1 cellular context compared by ENCODE assay signal in the genomic region with DNA sequence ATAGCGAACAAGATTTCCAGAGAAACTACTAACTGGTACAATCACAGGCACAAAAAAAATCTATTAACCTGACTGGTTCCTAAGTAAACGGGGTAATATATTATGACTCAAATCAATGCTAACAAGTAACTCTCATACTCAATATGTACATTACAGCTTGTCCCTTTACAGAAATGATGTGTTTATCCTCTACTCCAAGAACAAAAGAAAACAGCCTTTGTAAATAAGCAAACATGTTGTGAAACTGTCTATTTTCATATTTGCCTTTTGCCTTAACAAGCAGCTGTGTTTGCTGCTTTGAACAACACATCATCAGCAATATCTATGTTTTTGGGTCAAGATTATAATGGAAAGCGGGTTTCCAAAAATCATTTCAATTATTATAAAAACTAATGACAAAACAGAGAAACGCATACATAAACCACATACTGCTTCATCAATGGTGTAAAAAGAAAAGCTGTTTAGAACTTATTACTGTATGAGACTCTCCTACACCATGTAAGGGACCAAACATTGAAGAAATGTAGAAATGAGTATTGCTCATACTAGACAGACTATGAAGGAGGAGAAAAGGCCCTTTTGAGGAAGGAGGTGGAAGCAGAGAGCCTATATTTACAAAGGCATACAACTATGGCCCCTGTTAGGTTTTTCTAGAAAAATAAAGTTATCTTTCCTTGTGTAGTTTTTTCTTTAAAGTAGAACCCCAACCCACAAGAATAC.
TF ChIP-seq lines count a peak whose summit lies in the region.

No MANE protein-coding gene starts in this region.

TF ChIP-seq in HepG2, 621 proteins besides CTCF, POLR2A, EP300 and RAD21 (continues in another document):
- peak; percentile 21; the same call in 1 of the 2 replicates for TF ChIP-seq KAT8 (CRISPR knock-in tag; IDR thresholded peaks at IDR 0.05)
- TF ChIP-seq, protein P1, sequence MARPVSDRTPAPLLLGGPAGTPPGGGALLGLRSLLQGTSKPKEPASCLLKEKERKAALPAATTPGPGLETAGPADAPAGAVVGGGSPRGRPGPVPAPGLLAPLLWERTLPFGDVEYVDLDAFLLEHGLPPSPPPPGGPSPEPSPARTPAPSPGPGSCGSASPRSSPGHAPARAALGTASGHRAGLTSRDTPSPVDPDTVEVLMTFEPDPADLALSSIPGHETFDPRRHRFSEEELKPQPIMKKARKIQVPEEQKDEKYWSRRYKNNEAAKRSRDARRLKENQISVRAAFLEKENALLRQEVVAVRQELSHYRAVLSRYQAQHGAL (CRISPR knock-in tag; IDR thresholded peaks at IDR 0.05; ENCODE audit: not compliant biosample characterization), result no peak
- 0 out of 2 replicates have a peak, but pooled peaks have one; percentile 9 for TF ChIP-seq ZNF652 (CRISPR knock-in tag; IDR thresholded peaks at IDR 0.05; ENCODE audit: borderline replicate concordance, low read depth)
- no peak for TF ChIP-seq EED (CRISPR knock-in tag; IDR thresholded peaks at IDR 0.05)
- TF ChIP-seq, protein P2, sequence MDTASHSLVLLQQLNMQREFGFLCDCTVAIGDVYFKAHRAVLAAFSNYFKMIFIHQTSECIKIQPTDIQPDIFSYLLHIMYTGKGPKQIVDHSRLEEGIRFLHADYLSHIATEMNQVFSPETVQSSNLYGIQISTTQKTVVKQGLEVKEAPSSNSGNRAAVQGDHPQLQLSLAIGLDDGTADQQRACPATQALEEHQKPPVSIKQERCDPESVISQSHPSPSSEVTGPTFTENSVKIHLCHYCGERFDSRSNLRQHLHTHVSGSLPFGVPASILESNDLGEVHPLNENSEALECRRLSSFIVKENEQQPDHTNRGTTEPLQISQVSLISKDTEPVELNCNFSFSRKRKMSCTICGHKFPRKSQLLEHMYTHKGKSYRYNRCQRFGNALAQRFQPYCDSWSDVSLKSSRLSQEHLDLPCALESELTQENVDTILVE (CRISPR knock-in tag; IDR thresholded peaks at IDR 0.05), result 0 out of 2 replicates have a peak, but pooled peaks have one; percentile 40
- peak; percentile 72; the same call in 1 of the 2 replicates for TF ChIP-seq FOXO1 (CRISPR knock-in tag; IDR thresholded peaks at IDR 0.05)
- TF ChIP-seq, protein P3, sequence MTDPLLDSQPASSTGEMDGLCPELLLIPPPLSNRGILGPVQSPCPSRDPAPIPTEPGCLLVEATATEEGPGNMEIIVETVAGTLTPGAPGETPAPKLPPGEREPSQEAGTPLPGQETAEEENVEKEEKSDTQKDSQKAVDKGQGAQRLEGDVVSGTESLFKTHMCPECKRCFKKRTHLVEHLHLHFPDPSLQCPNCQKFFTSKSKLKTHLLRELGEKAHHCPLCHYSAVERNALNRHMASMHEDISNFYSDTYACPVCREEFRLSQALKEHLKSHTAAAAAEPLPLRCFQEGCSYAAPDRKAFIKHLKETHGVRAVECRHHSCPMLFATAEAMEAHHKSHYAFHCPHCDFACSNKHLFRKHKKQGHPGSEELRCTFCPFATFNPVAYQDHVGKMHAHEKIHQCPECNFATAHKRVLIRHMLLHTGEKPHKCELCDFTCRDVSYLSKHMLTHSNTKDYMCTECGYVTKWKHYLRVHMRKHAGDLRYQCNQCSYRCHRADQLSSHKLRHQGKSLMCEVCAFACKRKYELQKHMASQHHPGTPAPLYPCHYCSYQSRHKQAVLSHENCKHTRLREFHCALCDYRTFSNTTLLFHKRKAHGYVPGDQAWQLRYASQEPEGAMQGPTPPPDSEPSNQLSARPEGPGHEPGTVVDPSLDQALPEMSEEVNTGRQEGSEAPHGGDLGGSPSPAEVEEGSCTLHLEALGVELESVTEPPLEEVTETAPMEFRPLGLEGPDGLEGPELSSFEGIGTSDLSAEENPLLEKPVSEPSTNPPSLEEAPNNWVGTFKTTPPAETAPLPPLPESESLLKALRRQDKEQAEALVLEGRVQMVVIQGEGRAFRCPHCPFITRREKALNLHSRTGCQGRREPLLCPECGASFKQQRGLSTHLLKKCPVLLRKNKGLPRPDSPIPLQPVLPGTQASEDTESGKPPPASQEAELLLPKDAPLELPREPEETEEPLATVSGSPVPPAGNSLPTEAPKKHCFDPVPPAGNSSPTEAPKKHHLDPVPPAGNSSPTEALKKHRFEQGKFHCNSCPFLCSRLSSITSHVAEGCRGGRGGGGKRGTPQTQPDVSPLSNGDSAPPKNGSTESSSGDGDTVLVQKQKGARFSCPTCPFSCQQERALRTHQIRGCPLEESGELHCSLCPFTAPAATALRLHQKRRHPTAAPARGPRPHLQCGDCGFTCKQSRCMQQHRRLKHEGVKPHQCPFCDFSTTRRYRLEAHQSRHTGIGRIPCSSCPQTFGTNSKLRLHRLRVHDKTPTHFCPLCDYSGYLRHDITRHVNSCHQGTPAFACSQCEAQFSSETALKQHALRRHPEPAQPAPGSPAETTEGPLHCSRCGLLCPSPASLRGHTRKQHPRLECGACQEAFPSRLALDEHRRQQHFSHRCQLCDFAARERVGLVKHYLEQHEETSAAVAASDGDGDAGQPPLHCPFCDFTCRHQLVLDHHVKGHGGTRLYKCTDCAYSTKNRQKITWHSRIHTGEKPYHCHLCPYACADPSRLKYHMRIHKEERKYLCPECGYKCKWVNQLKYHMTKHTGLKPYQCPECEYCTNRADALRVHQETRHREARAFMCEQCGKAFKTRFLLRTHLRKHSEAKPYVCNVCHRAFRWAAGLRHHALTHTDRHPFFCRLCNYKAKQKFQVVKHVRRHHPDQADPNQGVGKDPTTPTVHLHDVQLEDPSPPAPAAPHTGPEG (CRISPR knock-in tag; IDR thresholded peaks at IDR 0.05), result no peak
- TF ChIP-seq NCOA2 (CRISPR knock-in tag; IDR thresholded peaks at IDR 0.05), result peak; percentile 59; the same call in 1 of the 2 replicates
- peak; percentile 95 for TF ChIP-seq FOXA3 (CRISPR knock-in tag; IDR thresholded peaks at IDR 0.05)
- peak; percentile 66 for TF ChIP-seq SAP130 (CRISPR knock-in tag; IDR thresholded peaks at IDR 0.05; ENCODE audit: low read depth)
- TF ChIP-seq, protein P4, sequence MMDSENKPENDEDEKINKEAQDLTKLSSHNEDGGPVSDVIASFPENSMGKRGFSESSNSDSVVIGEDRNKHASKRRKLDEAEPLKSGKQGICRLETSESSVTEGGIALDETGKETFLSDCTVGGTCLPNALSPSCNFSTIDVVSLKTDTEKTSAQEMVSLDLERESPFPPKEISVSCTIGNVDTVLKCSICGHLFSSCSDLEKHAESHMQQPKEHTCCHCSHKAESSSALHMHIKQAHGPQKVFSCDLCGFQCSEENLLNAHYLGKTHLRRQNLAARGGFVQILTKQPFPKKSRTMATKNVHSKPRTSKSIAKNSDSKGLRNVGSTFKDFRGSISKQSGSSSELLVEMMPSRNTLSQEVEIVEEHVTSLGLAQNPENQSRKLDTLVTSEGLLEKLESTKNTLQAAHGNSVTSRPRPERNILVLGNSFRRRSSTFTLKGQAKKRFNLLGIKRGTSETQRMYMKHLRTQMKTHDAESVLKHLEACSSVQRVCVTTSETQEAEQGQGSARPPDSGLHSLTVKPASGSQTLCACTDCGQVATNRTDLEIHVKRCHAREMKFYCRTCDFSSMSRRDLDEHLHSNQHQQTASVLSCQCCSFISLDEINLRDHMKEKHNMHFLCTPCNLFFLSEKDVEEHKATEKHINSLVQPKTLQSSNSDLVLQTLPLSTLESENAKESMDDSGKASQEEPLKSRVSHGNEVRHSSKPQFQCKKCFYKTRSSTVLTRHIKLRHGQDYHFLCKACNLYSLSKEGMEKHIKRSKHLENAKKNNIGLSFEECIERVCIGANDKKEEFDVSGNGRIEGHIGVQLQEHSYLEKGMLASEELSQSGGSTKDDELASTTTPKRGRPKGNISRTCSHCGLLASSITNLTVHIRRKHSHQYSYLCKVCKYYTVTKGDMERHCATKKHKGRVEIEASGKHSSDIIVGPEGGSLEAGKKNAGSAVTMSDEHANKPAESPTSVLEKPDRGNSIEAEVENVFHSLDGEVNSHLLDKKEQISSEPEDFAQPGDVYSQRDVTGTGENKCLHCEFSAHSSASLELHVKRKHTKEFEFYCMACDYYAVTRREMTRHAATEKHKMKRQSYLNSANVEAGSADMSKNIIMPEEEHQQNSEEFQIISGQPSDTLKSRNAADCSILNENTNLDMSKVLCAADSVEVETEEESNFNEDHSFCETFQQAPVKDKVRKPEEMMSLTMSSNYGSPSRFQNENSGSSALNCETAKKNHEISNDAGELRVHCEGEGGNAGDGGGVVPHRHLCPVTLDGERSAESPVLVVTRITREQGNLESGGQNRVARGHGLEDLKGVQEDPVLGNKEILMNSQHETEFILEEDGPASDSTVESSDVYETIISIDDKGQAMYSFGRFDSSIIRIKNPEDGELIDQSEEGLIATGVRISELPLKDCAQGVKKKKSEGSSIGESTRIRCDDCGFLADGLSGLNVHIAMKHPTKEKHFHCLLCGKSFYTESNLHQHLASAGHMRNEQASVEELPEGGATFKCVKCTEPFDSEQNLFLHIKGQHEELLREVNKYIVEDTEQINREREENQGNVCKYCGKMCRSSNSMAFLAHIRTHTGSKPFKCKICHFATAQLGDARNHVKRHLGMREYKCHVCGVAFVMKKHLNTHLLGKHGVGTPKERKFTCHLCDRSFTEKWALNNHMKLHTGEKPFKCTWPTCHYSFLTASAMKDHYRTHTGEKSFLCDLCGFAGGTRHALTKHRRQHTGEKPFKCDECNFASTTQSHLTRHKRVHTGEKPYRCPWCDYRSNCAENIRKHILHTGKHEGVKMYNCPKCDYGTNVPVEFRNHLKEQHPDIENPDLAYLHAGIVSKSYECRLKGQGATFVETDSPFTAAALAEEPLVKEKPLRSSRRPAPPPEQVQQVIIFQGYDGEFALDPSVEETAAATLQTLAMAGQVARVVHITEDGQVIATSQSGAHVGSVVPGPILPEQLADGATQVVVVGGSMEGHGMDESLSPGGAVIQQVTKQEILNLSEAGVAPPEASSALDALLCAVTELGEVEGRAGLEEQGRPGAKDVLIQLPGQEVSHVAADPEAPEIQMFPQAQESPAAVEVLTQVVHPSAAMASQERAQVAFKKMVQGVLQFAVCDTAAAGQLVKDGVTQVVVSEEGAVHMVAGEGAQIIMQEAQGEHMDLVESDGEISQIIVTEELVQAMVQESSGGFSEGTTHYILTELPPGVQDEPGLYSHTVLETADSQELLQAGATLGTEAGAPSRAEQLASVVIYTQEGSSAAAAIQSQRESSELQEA (CRISPR knock-in tag; IDR thresholded peaks at IDR 0.05; ENCODE audit: not compliant biosample characterization), result no peak
- TF ChIP-seq SETDB1 (CRISPR knock-in tag; IDR thresholded peaks at IDR 0.05; ENCODE audit: borderline replicate concordance), result no peak
- peak; percentile 28 for TF ChIP-seq ASH2L (IDR thresholded peaks at IDR 0.05; ENCODE audit: insufficient read length, low read depth, low read length)
- TF ChIP-seq NFYC (CRISPR knock-in tag; IDR thresholded peaks at IDR 0.05), result no peak
- peak; percentile 55; the same call in 1 of the 2 replicates for TF ChIP-seq ISL2 (CRISPR knock-in tag; IDR thresholded peaks at IDR 0.05)
- no peak for TF ChIP-seq ZNF674 (CRISPR knock-in tag; IDR thresholded peaks at IDR 0.05; ENCODE audit: low read depth)
- no peak for TF ChIP-seq ZNF24 (IDR thresholded peaks at IDR 0.05)
- TF ChIP-seq TCF7 (IDR thresholded peaks at IDR 0.05; ENCODE audit: low read depth), result peak; percentile 60
- TF ChIP-seq, protein P5, sequence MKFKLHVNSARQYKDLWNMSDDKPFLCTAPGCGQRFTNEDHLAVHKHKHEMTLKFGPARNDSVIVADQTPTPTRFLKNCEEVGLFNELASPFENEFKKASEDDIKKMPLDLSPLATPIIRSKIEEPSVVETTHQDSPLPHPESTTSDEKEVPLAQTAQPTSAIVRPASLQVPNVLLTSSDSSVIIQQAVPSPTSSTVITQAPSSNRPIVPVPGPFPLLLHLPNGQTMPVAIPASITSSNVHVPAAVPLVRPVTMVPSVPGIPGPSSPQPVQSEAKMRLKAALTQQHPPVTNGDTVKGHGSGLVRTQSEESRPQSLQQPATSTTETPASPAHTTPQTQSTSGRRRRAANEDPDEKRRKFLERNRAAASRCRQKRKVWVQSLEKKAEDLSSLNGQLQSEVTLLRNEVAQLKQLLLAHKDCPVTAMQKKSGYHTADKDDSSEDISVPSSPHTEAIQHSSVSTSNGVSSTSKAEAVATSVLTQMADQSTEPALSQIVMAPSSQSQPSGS (CRISPR knock-in tag; IDR thresholded peaks at IDR 0.05), result no peak
- TF ChIP-seq, protein P6, sequence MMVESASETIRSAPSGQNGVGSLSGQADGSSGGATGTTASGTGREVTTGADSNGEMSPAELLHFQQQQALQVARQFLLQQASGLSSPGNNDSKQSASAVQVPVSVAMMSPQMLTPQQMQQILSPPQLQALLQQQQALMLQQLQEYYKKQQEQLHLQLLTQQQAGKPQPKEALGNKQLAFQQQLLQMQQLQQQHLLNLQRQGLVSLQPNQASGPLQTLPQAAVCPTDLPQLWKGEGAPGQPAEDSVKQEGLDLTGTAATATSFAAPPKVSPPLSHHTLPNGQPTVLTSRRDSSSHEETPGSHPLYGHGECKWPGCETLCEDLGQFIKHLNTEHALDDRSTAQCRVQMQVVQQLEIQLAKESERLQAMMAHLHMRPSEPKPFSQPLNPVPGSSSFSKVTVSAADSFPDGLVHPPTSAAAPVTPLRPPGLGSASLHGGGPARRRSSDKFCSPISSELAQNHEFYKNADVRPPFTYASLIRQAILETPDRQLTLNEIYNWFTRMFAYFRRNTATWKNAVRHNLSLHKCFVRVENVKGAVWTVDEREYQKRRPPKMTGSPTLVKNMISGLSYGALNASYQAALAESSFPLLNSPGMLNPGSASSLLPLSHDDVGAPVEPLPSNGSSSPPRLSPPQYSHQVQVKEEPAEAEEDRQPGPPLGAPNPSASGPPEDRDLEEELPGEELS (CRISPR knock-in tag; IDR thresholded peaks at IDR 0.05), result peak; percentile 77
- TF ChIP-seq HDAC2 (CRISPR knock-in tag; IDR thresholded peaks at IDR 0.05), result peak; percentile 68
- peak; percentile 35; the same call in 1 of the 2 replicates for TF ChIP-seq MIXL1 (CRISPR knock-in tag; IDR thresholded peaks at IDR 0.05)
- TF ChIP-seq, protein P7, sequence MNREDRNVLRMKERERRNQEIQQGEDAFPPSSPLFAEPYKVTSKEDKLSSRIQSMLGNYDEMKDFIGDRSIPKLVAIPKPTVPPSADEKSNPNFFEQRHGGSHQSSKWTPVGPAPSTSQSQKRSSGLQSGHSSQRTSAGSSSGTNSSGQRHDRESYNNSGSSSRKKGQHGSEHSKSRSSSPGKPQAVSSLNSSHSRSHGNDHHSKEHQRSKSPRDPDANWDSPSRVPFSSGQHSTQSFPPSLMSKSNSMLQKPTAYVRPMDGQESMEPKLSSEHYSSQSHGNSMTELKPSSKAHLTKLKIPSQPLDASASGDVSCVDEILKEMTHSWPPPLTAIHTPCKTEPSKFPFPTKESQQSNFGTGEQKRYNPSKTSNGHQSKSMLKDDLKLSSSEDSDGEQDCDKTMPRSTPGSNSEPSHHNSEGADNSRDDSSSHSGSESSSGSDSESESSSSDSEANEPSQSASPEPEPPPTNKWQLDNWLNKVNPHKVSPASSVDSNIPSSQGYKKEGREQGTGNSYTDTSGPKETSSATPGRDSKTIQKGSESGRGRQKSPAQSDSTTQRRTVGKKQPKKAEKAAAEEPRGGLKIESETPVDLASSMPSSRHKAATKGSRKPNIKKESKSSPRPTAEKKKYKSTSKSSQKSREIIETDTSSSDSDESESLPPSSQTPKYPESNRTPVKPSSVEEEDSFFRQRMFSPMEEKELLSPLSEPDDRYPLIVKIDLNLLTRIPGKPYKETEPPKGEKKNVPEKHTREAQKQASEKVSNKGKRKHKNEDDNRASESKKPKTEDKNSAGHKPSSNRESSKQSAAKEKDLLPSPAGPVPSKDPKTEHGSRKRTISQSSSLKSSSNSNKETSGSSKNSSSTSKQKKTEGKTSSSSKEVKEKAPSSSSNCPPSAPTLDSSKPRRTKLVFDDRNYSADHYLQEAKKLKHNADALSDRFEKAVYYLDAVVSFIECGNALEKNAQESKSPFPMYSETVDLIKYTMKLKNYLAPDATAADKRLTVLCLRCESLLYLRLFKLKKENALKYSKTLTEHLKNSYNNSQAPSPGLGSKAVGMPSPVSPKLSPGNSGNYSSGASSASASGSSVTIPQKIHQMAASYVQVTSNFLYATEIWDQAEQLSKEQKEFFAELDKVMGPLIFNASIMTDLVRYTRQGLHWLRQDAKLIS (CRISPR knock-in tag; IDR thresholded peaks at IDR 0.05), result no peak
- TF ChIP-seq MEF2D (CRISPR knock-in tag; IDR thresholded peaks at IDR 0.05), result no peak
- no peak for TF ChIP-seq ZNF543 (CRISPR knock-in tag; IDR thresholded peaks at IDR 0.05)
